Comparison of ENCODE assay signal across 27 cellular contexts in the genomic region with DNA sequence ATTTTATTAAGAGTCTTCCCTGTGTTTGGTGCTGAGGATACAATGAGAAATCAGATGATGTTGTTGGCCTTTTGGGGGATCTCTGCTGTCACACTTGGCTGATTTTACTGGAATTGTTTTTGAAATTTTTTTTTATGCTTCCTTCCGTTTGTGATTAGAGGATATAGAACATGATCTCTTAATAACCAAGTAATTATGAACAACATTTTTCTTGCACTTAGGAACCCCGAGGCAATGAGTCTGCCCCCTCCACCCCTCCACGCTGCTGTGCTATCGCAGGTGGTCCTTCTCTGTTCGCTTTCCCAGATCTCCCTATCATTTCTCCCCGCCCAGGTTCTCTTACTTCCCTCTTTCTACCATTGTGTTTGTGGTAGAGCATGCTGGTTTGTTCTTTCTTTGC.
DNase-seq lines count a peak whose midpoint lies in the region; ATAC-seq and TF ChIP-seq lines count a peak whose summit lies in the region.
"Had no signal": no experiment of that assay in that cellular context is flagged by ENCODE, and none has a peak within 500 bp of the region (broad histone marks: within the 10 kb centered on the region; RNA-seq: fewer than 3 reads in every experiment).

No MANE protein-coding gene starts in this region.

- intact Hi-C loops in activated CD4-positive, alpha-beta T cell treated with anti-CD3 and anti-CD28 coated beads for 36 hours (cut with DNase I, micrococcal nuclease): no loop called here
- intact Hi-C loops in activated CD4-positive, alpha-beta T cell treated with anti-CD3 and anti-CD28 coated beads, Interleukin-2, amount 10 ng/mL, durations not matched to agents 24 days and 14 days (cut with micrococcal nuclease): no loop called here
- intact Hi-C loops in CD4-positive, alpha-beta memory T cell (cut with micrococcal nuclease): no loop called here
- intact Hi-C loops in ascending aorta (cut with DNase I): no loop called here

- no peak overlapping the region for H2AFZ ChIP-seq in OCI-LY1 (ENCODE audit: low read length)

- H3K4me1 ChIP-seq in CD4-positive, alpha-beta memory T cell (ENCODE audit: insufficient read depth, low read length): no peaks in the 10 kb centered on the region
- peaks cover 62% of the 10 kb centered on the region for H3K4me1 ChIP-seq in OCI-LY1 (ENCODE audit: insufficient read depth, low read length, severe bottlenecking)
- no peaks in the 10 kb centered on the region for H3K4me1 ChIP-seq in ascending aorta
- H3K4me1 ChIP-seq: uterus had no signal

- POLR2A ChIA-PET in activated CD4-positive, alpha-beta T cell treated with anti-CD3 and anti-CD28 coated beads for 36 hours (lab: Charles Lee): no interaction called here
- POLR2A ChIA-PET in CD4-positive, alpha-beta memory T cell (lab: Charles Lee; ENCODE audit: partially characterized antibody): interaction anchor here (1.2 kb wide), 1 partner anchor 9 kb away, joined by 5 read pairs; no protein-coding TSS in a partner anchor

- H3K9me3 ChIP-seq in CD4-positive, alpha-beta memory T cell (ENCODE audit: control insufficient read depth in 1 of 2, low read length in 2 of 2): no peaks in the 10 kb centered on the region
- H3K9me3 ChIP-seq in OCI-LY1 (ENCODE audit: low read length) (no peaks in the 10 kb centered on the region), ascending aorta (no peaks in the 10 kb centered on the region)
- H3K9me3 ChIP-seq: HAP-1, uterus had no signal

- H3K9me3 Mint-ChIP-seq in activated CD4-positive, alpha-beta T cell treated with anti-CD3 and anti-CD28 coated beads for 36 hours (ENCODE audit: low read depth): no peaks in the 10 kb centered on the region
- no peaks in the 10 kb centered on the region for H3K9me3 Mint-ChIP-seq in activated CD4-positive, alpha-beta T cell treated with anti-CD3 and anti-CD28 coated beads, Interleukin-2, amount 10 ng/mL, durations not matched to agents 24 days and 14 days
- no peaks in the 10 kb centered on the region for H3K9me3 Mint-ChIP-seq in CD4-positive, alpha-beta memory T cell
- H3K9me3 Mint-ChIP-seq in glutamatergic neuron (ENCODE audit: unreplicated experiment): peaks cover 21% of the 10 kb centered on the region
- H3K9me3 Mint-ChIP-seq: activated CD4-positive, alpha-beta memory T cell treated with anti-CD3 and anti-CD28 coated beads for 36 hours; activated naive CD4-positive, alpha-beta T cell treated with anti-CD3 and anti-CD28 coated beads, Interleukin-2, amount 50 U/mL, for 24 hours; activated T-cell treated with anti-CD3 and anti-CD28 coated beads, Interleukin-2, amount 50 U/mL, for 24 hours; brain; CD14-positive monocyte; natural killer cell treated with Interleukin-12 subunit alpha and Interleukin-12 subunit beta and Interleukin-15 and Interleukin-18, amount 100 ng/mL, for 72 hours had no signal

- peak overlapping the region; percentile 34 for H3K4me2 ChIP-seq in OCI-LY1 (ENCODE audit: low read length)

- peaks cover 22% of the 10 kb centered on the region for H3K36me3 Mint-ChIP-seq in activated CD4-positive, alpha-beta T cell treated with anti-CD3 and anti-CD28 coated beads for 36 hours (ENCODE audit: low read depth)
- H3K36me3 Mint-ChIP-seq in activated CD4-positive, alpha-beta T cell treated with anti-CD3 and anti-CD28 coated beads, Interleukin-2, amount 10 ng/mL, durations not matched to agents 24 days and 14 days (ENCODE audit: low read depth): peaks cover 32% of the 10 kb centered on the region
- peaks cover 42 to 61% of the 10 kb centered on the region in 2 donors for H3K36me3 Mint-ChIP-seq in CD4-positive, alpha-beta memory T cell
- H3K36me3 Mint-ChIP-seq in glutamatergic neuron (ENCODE audit: unreplicated experiment): peaks cover 10% of the 10 kb centered on the region

- peaks cover 26% of the 10 kb centered on the region for H3K36me3 ChIP-seq in CD4-positive, alpha-beta memory T cell (ENCODE audit: insufficient read depth, low read length)
- peaks cover 22% of the 10 kb centered on the region; the same call in 1 of the 2 replicates for H3K36me3 ChIP-seq in OCI-LY1 (ENCODE audit: insufficient read depth, low read length)
- peaks cover 22% of the 10 kb centered on the region in 2 donors for H3K36me3 ChIP-seq in ascending aorta
- H3K36me3 ChIP-seq: HAP-1, uterus had no signal

- no peaks in the 10 kb centered on the region for H3K9me2 ChIP-seq in OCI-LY1 (ENCODE audit: low read depth, low read length)

- no peaks in the 10 kb centered on the region for H3F3A ChIP-seq in OCI-LY1 (ENCODE audit: insufficient read depth, low read length)

- H3K27ac Mint-ChIP-seq in activated CD4-positive, alpha-beta T cell treated with anti-CD3 and anti-CD28 coated beads for 36 hours: peak overlapping the region; percentile 1
- H3K27ac Mint-ChIP-seq in activated CD4-positive, alpha-beta T cell treated with anti-CD3 and anti-CD28 coated beads, Interleukin-2, amount 10 ng/mL, durations not matched to agents 24 days and 14 days: no peak overlapping the region
- H3K27ac Mint-ChIP-seq in CD4-positive, alpha-beta memory T cell: peak overlapping the region in 4 of 7 donors; percentile 5 to 91 (median 30)
- H3K27ac Mint-ChIP-seq in glutamatergic neuron (ENCODE audit: unreplicated experiment): peak overlapping the region; percentile 53
- H3K27ac Mint-ChIP-seq: activated CD4-positive, alpha-beta memory T cell treated with anti-CD3 and anti-CD28 coated beads for 36 hours; activated T-cell treated with anti-CD3 and anti-CD28 coated beads, Interleukin-2, amount 50 U/mL, for 24 hours; natural killer cell treated with Interleukin-12 subunit alpha and Interleukin-12 subunit beta and Interleukin-15 and Interleukin-18, amount 100 ng/mL, for 72 hours had no signal

- no peak overlapping the region for H3K27ac ChIP-seq in CD4-positive, alpha-beta memory T cell (ENCODE audit: low read depth, low read length)
- H3K27ac ChIP-seq in OCI-LY1 (ENCODE audit: low read depth, low read length, poor library complexity, severe bottlenecking): peak overlapping the region; percentile 68
- H3K27ac ChIP-seq in substantia nigra (ENCODE audit: low read depth, low read length, poor library complexity, severe bottlenecking): no peak overlapping the region
- H3K27ac ChIP-seq in ascending aorta: no peak overlapping the region
- H3K27ac ChIP-seq: coronary artery, uterus had no signal

- H3K4me3 Mint-ChIP-seq in activated CD4-positive, alpha-beta T cell treated with anti-CD3 and anti-CD28 coated beads for 36 hours: no peak overlapping the region
- H3K4me3 Mint-ChIP-seq in activated CD4-positive, alpha-beta T cell treated with anti-CD3 and anti-CD28 coated beads, Interleukin-2, amount 10 ng/mL, durations not matched to agents 24 days and 14 days: no peak overlapping the region
- H3K4me3 Mint-ChIP-seq in CD4-positive, alpha-beta memory T cell: no peak overlapping the region
- peak overlapping the region; percentile 93 for H3K4me3 Mint-ChIP-seq in glutamatergic neuron (ENCODE audit: unreplicated experiment)
- H3K4me3 Mint-ChIP-seq: activated CD4-positive, alpha-beta memory T cell treated with anti-CD3 and anti-CD28 coated beads for 36 hours; activated naive CD4-positive, alpha-beta T cell treated with anti-CD3 and anti-CD28 coated beads, Interleukin-2, amount 50 U/mL, for 24 hours; activated T-cell treated with anti-CD3 and anti-CD28 coated beads, Interleukin-2, amount 50 U/mL, for 24 hours; CD14-positive monocyte; natural killer cell treated with Interleukin-12 subunit alpha and Interleukin-12 subunit beta and Interleukin-15 and Interleukin-18, amount 100 ng/mL, for 72 hours had no signal

- no peaks in the 10 kb centered on the region for H3K27me3 Mint-ChIP-seq in activated CD4-positive, alpha-beta T cell treated with anti-CD3 and anti-CD28 coated beads for 36 hours
- H3K27me3 Mint-ChIP-seq in activated CD4-positive, alpha-beta T cell treated with anti-CD3 and anti-CD28 coated beads, Interleukin-2, amount 10 ng/mL, durations not matched to agents 24 days and 14 days: no peaks in the 10 kb centered on the region
- no peaks in the 10 kb centered on the region for H3K27me3 Mint-ChIP-seq in CD4-positive, alpha-beta memory T cell
- H3K27me3 Mint-ChIP-seq in glutamatergic neuron (ENCODE audit: unreplicated experiment): peaks cover 14% of the 10 kb centered on the region
- H3K27me3 Mint-ChIP-seq: activated CD4-positive, alpha-beta memory T cell treated with anti-CD3 and anti-CD28 coated beads for 36 hours; activated naive CD4-positive, alpha-beta T cell treated with anti-CD3 and anti-CD28 coated beads, Interleukin-2, amount 50 U/mL, for 24 hours; activated T-cell treated with anti-CD3 and anti-CD28 coated beads, Interleukin-2, amount 50 U/mL, for 24 hours; brain; natural killer cell treated with Interleukin-12 subunit alpha and Interleukin-12 subunit beta and Interleukin-15 and Interleukin-18, amount 100 ng/mL, for 72 hours had no signal

- no peak for ATAC-seq in activated CD4-positive, alpha-beta T cell treated with anti-CD3 and anti-CD28 coated beads for 36 hours
- ATAC-seq: natural killer cell treated with Interleukin-12 subunit alpha and Interleukin-12 subunit beta and Interleukin-15 and Interleukin-18, amount 100 ng/mL, for 72 hours had no signal

- H3K27me3 ChIP-seq in CD4-positive, alpha-beta memory T cell (ENCODE audit: insufficient read depth, low read length): no peaks in the 10 kb centered on the region
- H3K27me3 ChIP-seq in OCI-LY1 (ENCODE audit: insufficient read depth, low read length) (no peaks in the 10 kb centered on the region), ascending aorta (no peaks in the 10 kb centered on the region)
- H3K27me3 ChIP-seq: uterus had no signal

- peak overlapping the region; percentile 10; the same call in 1 of the 2 replicates for H3K9ac ChIP-seq in OCI-LY1 (ENCODE audit: low read length)

- H3K4me3 ChIP-seq in CD4-positive, alpha-beta memory T cell (ENCODE audit: low read length in 2 of 2): no peak overlapping the region
- peak overlapping the region; percentile 35 for H3K4me3 ChIP-seq in OCI-LY1 (ENCODE audit: low read depth, low read length, poor library complexity, severe bottlenecking)
- H3K4me3 ChIP-seq in ascending aorta: no peak overlapping the region
- H3K4me3 ChIP-seq: coronary artery, HAP-1, uterus had no signal

- peaks cover 10% of the 10 kb centered on the region for H3K79me2 ChIP-seq in OCI-LY1 (ENCODE audit: insufficient read depth, low read length)

- peaks cover 2% of the 10 kb centered on the region for H3K4me1 Mint-ChIP-seq in activated CD4-positive, alpha-beta T cell treated with anti-CD3 and anti-CD28 coated beads for 36 hours
- peaks cover 2% of the 10 kb centered on the region for H3K4me1 Mint-ChIP-seq in activated CD4-positive, alpha-beta T cell treated with anti-CD3 and anti-CD28 coated beads, Interleukin-2, amount 10 ng/mL, durations not matched to agents 24 days and 14 days
- H3K4me1 Mint-ChIP-seq in CD4-positive, alpha-beta memory T cell: peaks cover 15 to 33% (median 20%) of the 10 kb centered on the region in 4 donors
- peaks cover 30% of the 10 kb centered on the region for H3K4me1 Mint-ChIP-seq in glutamatergic neuron (ENCODE audit: low read depth, unreplicated experiment)

- TF ChIP-seq CTCF in OCI-LY1 (IDR thresholded peaks at IDR 0.05; ENCODE audit: low read length) (no peak), glutamatergic neuron (IDR thresholded peaks at IDR 0.05; ENCODE audit: partially characterized antibody, unreplicated experiment) (no peak), ascending aorta (IDR thresholded peaks at IDR 0.05) (no peak)

- no peaks in the 10 kb centered on the region for H4K20me1 ChIP-seq in OCI-LY1 (ENCODE audit: insufficient read depth, low read length)

- CTCF ChIA-PET in activated CD4-positive, alpha-beta T cell treated with anti-CD3 and anti-CD28 coated beads for 36 hours (lab: Charles Lee): no interaction called here
- CTCF ChIA-PET in CD4-positive, alpha-beta memory T cell (lab: Charles Lee; ENCODE audit: partially characterized antibody): no interaction called here

- no peak for DNase-seq in activated CD4-positive, alpha-beta T cell treated with anti-CD3 and anti-CD28 coated beads for 36 hours
- DNase-seq in activated CD4-positive, alpha-beta T cell treated with anti-CD3 and anti-CD28 coated beads, Interleukin-2, amount 10 ng/mL, durations not matched to agents 24 days and 14 days: no peak
- no peak for DNase-seq in CD4-positive, alpha-beta memory T cell
- DNase-seq in glutamatergic neuron (no peak), substantia nigra (lab: John Stamatoyannopoulos, UW) (no peak), HuH-7 (ENCODE audit: low spot score) (no peak), ascending aorta (ENCODE audit: low spot score in 2 of 2) (no peak)
- DNase-seq: activated CD4-positive, alpha-beta memory T cell treated with anti-CD3 and anti-CD28 coated beads for 36 hours; activated T-cell treated with anti-CD3 and anti-CD28 coated beads, Interleukin-2, amount 50 U/mL, for 24 hours; DMS153; IMR-90; NCI-H2107; NCI-H526; OCI-M1; posterior cingulate gyrus; SHP77; small intestine; stimulated activated CD4-positive, alpha-beta T cell treated with anti-CD3 and anti-CD28 coated beads, Interleukin-2, amount 100 ng/mL, for 48 hours; T-helper 1 cell; uterus had no signal
